ENCODE assay signal across 18 cellular contexts in the genomic region with DNA sequence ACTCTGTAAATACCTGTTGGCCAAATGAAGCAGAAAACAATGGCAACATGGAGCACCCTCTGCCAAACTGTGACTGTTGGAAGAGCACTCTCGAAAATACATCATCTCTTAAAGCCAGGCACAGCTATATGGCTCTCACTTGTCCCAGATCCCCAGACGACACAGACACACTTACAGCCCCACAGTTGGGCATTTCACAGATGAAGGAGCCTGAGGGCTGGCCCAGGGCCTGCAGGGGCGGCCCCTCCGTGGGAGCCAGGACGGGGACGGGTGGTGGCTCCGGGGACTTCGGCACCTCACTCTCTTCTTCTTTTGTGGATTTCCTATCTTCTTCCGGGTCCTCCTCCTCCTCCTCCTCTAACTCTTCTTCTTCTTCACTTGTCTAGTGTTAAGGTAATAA. TPM values are rescaled to one million over a fixed set of nuclear protein-coding genes. Genes with fewer than 3 reads are reported as not detected.
"Had no signal": no experiment of that assay in that cellular context is flagged by ENCODE, and none has a peak within 500 bp of the region (broad histone marks: within the 10 kb centered on the region; RNA-seq: fewer than 3 reads in every experiment).

No MANE protein-coding gene starts in this region.

- H3K4me1 ChIP-seq: colonic mucosa, parathyroid adenoma, tibial artery had no signal

- H3K27ac Mint-ChIP-seq: activated CD8-positive, alpha-beta T cell treated with anti-CD3 and anti-CD28 coated beads, Interleukin-2, amount 10 ng/mL, durations not matched to agents 7 days and 5 days; activated naive CD4-positive, alpha-beta T cell treated with anti-CD3 and anti-CD28 coated beads, Interleukin-2, amount 10 ng/mL, durations not matched to agents 7 days and 5 days; stimulated activated naive B cell treated with anti-CD40 and anti-IgM and Interleukin-4, amounts not matched to agents 10 μg/mL and 1 μg/mL and 100 μg/mL, for 72 hours had no signal

- ATAC-seq: activated CD8-positive, alpha-beta T cell treated with anti-CD3 and anti-CD28 coated beads, Interleukin-2, amount 10 ng/mL, durations not matched to agents 7 days and 5 days; esophagus mucosa; left lobe of liver had no signal

- H3K9me3 ChIP-seq: adrenal gland, colonic mucosa, neutrophil, tibial artery had no signal

- DNase-seq: activated CD8-positive, alpha-beta memory T cell treated with anti-CD3 and anti-CD28 coated beads, Interleukin-2, amount 50 U/mL, for 4 hours; activated CD8-positive, alpha-beta T cell treated with anti-CD3 and anti-CD28 coated beads, Interleukin-2, amount 10 ng/mL, durations not matched to agents 7 days and 5 days; activated naive CD4-positive, alpha-beta T cell treated with anti-CD3 and anti-CD28 coated beads, Interleukin-2, amount 10 ng/mL, durations not matched to agents 7 days and 5 days; adrenal gland; colonic mucosa; mammary epithelial cell; naive B cell; stimulated activated CD4-positive, alpha-beta T cell treated with anti-CD3 and anti-CD28 coated beads, Interleukin-12 subunit alpha, Interleukin-12 subunit beta, amount 100 ng/mL, for 4 hours; stimulated activated CD4-positive, alpha-beta T cell treated with anti-CD3 and anti-CD28 coated beads, Interleukin-2, amount 100 ng/mL, for 24 hours; stimulated activated naive B cell treated with anti-CD40 and anti-IgM and Interleukin-4, amounts not matched to agents 10 μg/mL and 1 μg/mL and 100 μg/mL, for 72 hours; tibial artery had no signal

- H3K9me3 Mint-ChIP-seq: activated naive CD4-positive, alpha-beta T cell treated with anti-CD3 and anti-CD28 coated beads, Interleukin-2, amount 10 ng/mL, durations not matched to agents 7 days and 5 days; naive B cell; stimulated activated naive B cell treated with anti-CD40 and anti-IgM and Interleukin-4, amounts not matched to agents 10 μg/mL and 1 μg/mL and 100 μg/mL, for 72 hours had no signal

- H3K27me3 Mint-ChIP-seq: activated naive CD4-positive, alpha-beta T cell treated with anti-CD3 and anti-CD28 coated beads, Interleukin-2, amount 10 ng/mL, durations not matched to agents 7 days and 5 days; naive B cell; stimulated activated naive B cell treated with anti-CD40 and anti-IgM and Interleukin-4, amounts not matched to agents 10 μg/mL and 1 μg/mL and 100 μg/mL, for 72 hours had no signal

- FAIRE-seq: keratinocyte, urothelium cell line had no signal

- H3K27ac ChIP-seq: cardiac muscle cell, colonic mucosa, neutrophil, parathyroid adenoma, tibial artery had no signal

- H3K4me3 Mint-ChIP-seq: activated CD8-positive, alpha-beta T cell treated with anti-CD3 and anti-CD28 coated beads, Interleukin-2, amount 10 ng/mL, durations not matched to agents 7 days and 5 days; activated naive CD4-positive, alpha-beta T cell treated with anti-CD3 and anti-CD28 coated beads, Interleukin-2, amount 10 ng/mL, durations not matched to agents 7 days and 5 days; naive B cell; stimulated activated naive B cell treated with anti-CD40 and anti-IgM and Interleukin-4, amounts not matched to agents 10 μg/mL and 1 μg/mL and 100 μg/mL, for 72 hours had no signal

- H3K36me3 Mint-ChIP-seq: naive B cell had no signal

- H3K4me1 Mint-ChIP-seq: activated naive CD4-positive, alpha-beta T cell treated with anti-CD3 and anti-CD28 coated beads, Interleukin-2, amount 10 ng/mL, durations not matched to agents 7 days and 5 days; naive B cell had no signal

- H3K27me3 ChIP-seq: adrenal gland, cardiac muscle cell, colonic mucosa, neutrophil, tibial artery had no signal

- H3K4me3 ChIP-seq: adrenal gland, cardiac muscle cell, colonic mucosa, tibial artery had no signal

- H3K36me3 ChIP-seq: colonic mucosa had no signal

RNA-seq across cellular contexts. Expression of a gene that starts 41.3 kb away (rescaled TPM):
- polyA plus RNA-seq: cardiac muscle cell had no signal
